10 cellular contexts compared by ENCODE assay signal in the genomic region with DNA sequence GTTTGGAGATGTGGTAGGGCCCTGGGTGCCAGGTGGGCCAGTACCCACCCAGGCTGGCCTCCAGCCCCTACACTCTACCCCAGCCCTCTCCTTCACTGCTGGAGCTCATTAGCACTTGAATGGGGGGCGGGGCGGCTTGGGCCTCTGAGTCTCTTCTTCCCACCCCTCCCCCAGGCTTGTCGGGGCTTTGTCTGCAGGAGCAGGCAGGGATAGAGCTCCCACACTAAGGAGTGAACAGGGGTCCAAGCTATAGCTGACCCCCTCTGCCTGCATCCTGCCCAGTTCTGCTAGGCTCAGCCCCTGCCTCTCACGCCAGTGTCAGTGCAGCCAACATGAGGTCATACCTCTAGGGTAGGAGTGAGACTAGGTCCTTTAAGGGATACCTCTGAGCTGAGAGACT. TPM values are rescaled to one million over a fixed set of nuclear protein-coding genes. Genes with fewer than 3 reads are reported as not detected.
A peak's percentile ranks its signal among the peaks of the same experiment; 100 is the strongest.
DNase-seq lines count a peak whose midpoint lies in the region; ATAC-seq, FAIRE-seq and TF ChIP-seq lines count a peak whose summit lies in the region.
"Had no signal": no experiment of that assay in that cellular context is flagged by ENCODE, and none has a peak within 500 bp of the region (broad histone marks: within the 10 kb centered on the region; RNA-seq: fewer than 3 reads in every experiment).

No MANE protein-coding gene starts in this region.

- TF ChIP-seq CTCF in parathyroid adenoma (IDR thresholded peaks at IDR 0.05) = no peak

- DNase-seq in ELF-1 (ENCODE audit: low read depth, low spot score) (peak; percentile 95), NCI-H748 treated with DMSO at 0.1 percent for 48 hours (lab: John Stamatoyannopoulos, UW) (peak; percentile 2), islet precursor cell (no peak), GM12892 (ENCODE audit: insufficient read length) (no peak), DMS53 (lab: John Stamatoyannopoulos, UW) (no peak)
- no peak for DNase-seq in effector memory CD4-positive, alpha-beta T cell
- DNase-seq: activated CD4-positive, alpha-beta T cell treated with anti-CD3 and anti-CD28 coated beads for 1 hour; NCI-H1092 treated with DMSO at 0.1 percent for 48 hours had no signal

- H3K27me3 ChIP-seq in effector memory CD4-positive, alpha-beta T cell (replicated peaks; ENCODE audit: control insufficient read depth, insufficient read depth, low read length, poor library complexity, severe bottlenecking) = no peaks in the 10 kb centered on the region
- no peaks in the 10 kb centered on the region for H3K27me3 ChIP-seq in parathyroid adenoma (ENCODE audit: control insufficient read depth, insufficient read depth, low read length)

- no peak for TF ChIP-seq POLR2A in GM12892 (IDR thresholded peaks at IDR 0.05; ENCODE audit: low read depth, low read length)

- no peak for FAIRE-seq in GM12892 (lab: Jason Lieb, UNC)

- H3K36me3 ChIP-seq in effector memory CD4-positive, alpha-beta T cell (ENCODE audit: control insufficient read depth, insufficient read depth, low read length) = peaks cover 4% of the 10 kb centered on the region
- no peaks in the 10 kb centered on the region for H3K36me3 ChIP-seq in parathyroid adenoma (ENCODE audit: control insufficient read depth, insufficient read depth, low read length)

- no peak overlapping the region for H3K9ac ChIP-seq in parathyroid adenoma

- peaks cover 80% of the 10 kb centered on the region for H3K4me1 ChIP-seq in effector memory CD4-positive, alpha-beta T cell (ENCODE audit: control insufficient read depth, insufficient read depth, low read length, poor library complexity, severe bottlenecking)
- H3K4me1 ChIP-seq in parathyroid adenoma = peaks cover 55% of the 10 kb centered on the region

- H3K9me3 ChIP-seq in effector memory CD4-positive, alpha-beta T cell (ENCODE audit: control insufficient read depth, low read length) = no peaks in the 10 kb centered on the region
- H3K9me3 ChIP-seq in parathyroid adenoma (ENCODE audit: control insufficient read depth, low read length) = no peaks in the 10 kb centered on the region

- no peak overlapping the region for H2AFZ ChIP-seq in parathyroid adenoma

- H3K4me2 ChIP-seq in parathyroid adenoma (ENCODE audit: low read length) = no peak overlapping the region

- peaks cover 83% of the 10 kb centered on the region for H3K79me2 ChIP-seq in parathyroid adenoma

- H3K27ac ChIP-seq in effector memory CD4-positive, alpha-beta T cell (ENCODE audit: insufficient read depth, low read length, poor library complexity, severe bottlenecking) = peak overlapping the region; percentile 86
- H3K27ac ChIP-seq in parathyroid adenoma = peak overlapping the region; percentile 45

- H3K4me3 ChIP-seq in effector memory CD4-positive, alpha-beta T cell (ENCODE audit: insufficient read depth, low read depth, low read length, poor library complexity, severe bottlenecking) = no peak overlapping the region
- H3K4me3 ChIP-seq in parathyroid adenoma (ENCODE audit: low read depth, low read length) = no peak overlapping the region

- no peak for ATAC-seq in GM21447 (IDR thresholded peaks at IDR 0.05; ENCODE audit: unreplicated experiment)

RNA-seq across cellular contexts. Expression of a gene that starts 5.2 kb away (rescaled TPM):
- 116 TPM for polyA plus RNA-seq in GM12892 (2012; ENCODE audit: missing spikeins)

RNA-seq across cellular contexts. Expression of a gene that starts 27.8 kb away (rescaled TPM):
- 0.30 TPM for polyA plus RNA-seq in GM12892 (2012; ENCODE audit: missing spikeins)

RNA-seq across cellular contexts. Expression of a gene that starts 36.1 kb away (rescaled TPM):
- not detected for polyA plus RNA-seq in GM12892 (2012; ENCODE audit: missing spikeins)

RNA-seq across cellular contexts. Expression of a gene that starts 37.7 kb away (rescaled TPM):
- 0.25 TPM for polyA plus RNA-seq in GM12892 (2012; ENCODE audit: missing spikeins)

RNA-seq across cellular contexts. Expression of a gene that starts 49.8 kb away (rescaled TPM):
- polyA plus RNA-seq in GM12892 (2012; ENCODE audit: missing spikeins) = not detected

Comparison
In these comparisons a context has a peak if more than half of its experiments do, and no peak if none do; other contexts are left out.
1. DNase-seq: peak in ELF-1 (single experiment) and NCI-H748 treated with DMSO at 0.1 percent for 48 hours (single experiment); none in effector memory CD4-positive, alpha-beta T cell (0 of 3), islet precursor cell (single experiment), GM12892 (single experiment) and DMS53 (single experiment).